In the genomic region with DNA sequence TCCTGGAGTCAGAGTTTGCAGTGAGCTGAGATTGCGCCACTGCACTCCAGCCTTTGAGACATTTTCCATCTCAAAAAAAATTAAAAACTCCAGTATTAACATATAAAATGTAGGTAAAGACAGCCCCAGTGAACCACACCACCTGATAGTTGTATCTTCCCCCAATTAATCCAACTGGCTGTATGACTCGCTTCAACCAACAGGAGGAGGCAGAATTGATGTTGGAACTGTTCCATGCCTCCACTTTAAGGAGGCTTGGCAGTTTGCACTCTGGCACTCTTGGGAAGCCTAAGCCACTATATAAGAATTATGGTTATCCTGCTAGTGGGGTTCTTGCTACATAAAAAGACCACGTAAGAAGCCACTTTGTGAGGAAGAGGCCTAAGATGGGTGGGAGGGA, we compare ENCODE assay signal across 1 cellular context.
TF ChIP-seq lines count a peak whose summit lies in the region.

No MANE protein-coding gene starts in this region.

TF ChIP-seq in IMR-90, 13 proteins besides CTCF, POLR2A, EP300 and RAD21 (continued from another document):
- TF ChIP-seq, protein P1, sequence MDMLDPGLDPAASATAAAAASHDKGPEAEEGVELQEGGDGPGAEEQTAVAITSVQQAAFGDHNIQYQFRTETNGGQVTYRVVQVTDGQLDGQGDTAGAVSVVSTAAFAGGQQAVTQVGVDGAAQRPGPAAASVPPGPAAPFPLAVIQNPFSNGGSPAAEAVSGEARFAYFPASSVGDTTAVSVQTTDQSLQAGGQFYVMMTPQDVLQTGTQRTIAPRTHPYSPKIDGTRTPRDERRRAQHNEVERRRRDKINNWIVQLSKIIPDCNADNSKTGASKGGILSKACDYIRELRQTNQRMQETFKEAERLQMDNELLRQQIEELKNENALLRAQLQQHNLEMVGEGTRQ (IDR thresholded peaks at IDR 0.05; ENCODE audit: low read depth, low read length), result no peak
- TF ChIP-seq RCOR1 (IDR thresholded peaks at IDR 0.05; ENCODE audit: insufficient replicate concordance, low read length), result no peak
TF ChIP-seq in IMR-90: peak in this region for 0.
